In genomic region chr11:5736396-5736795, GRCh38 we compare ENCODE assay signal across 22 cellular contexts. TPM values are rescaled to one million over a fixed set of nuclear protein-coding genes. Genes with fewer than 3 reads are reported as not detected.
"Had no signal": no experiment of that assay in that cellular context is flagged by ENCODE, and none has a peak within 500 bp of the region (broad histone marks: within the 10 kb centered on the region; RNA-seq: fewer than 3 reads in every experiment).

Gene OR56B1, plus strand, starts transcription at chr11:5736448. Its CDS starts 69 bp downstream, at chr11:5736517.

- H3K4me1 ChIP-seq: gastroesophageal sphincter, lower lobe of right lung, parathyroid adenoma, right lobe of liver, upper lobe of left lung had no signal

- H3K27me3 ChIP-seq: gastroesophageal sphincter, neutrophil, right lobe of liver, upper lobe of left lung had no signal

- H2AFZ ChIP-seq: parathyroid adenoma had no signal

- H3K4me3 ChIP-seq: gastroesophageal sphincter, lower lobe of right lung, right lobe of liver, smooth muscle cell, thoracic aorta, upper lobe of left lung had no signal

- DNase-seq: activated B cell treated with CpG ODN at 0.5 μM for 24 hours; activated CD4-positive, alpha-beta memory T cell treated with anti-CD3 and anti-CD28 coated beads for 36 hours; activated CD4-positive, alpha-beta T cell treated with anti-CD3 and anti-CD28 coated beads for 4 hours; activated naive CD8-positive, alpha-beta T cell treated with anti-CD3 and anti-CD28 coated beads for 36 hours; activated T-cell treated with anti-CD3 and anti-CD28 coated beads for 4 hours; amniotic stem cell; caudate nucleus; effector memory CD8-positive, alpha-beta T cell; lower lobe of right lung; right lobe of liver; stimulated activated CD4-positive, alpha-beta T cell treated with anti-CD3 and anti-CD28 coated beads, Interleukin-4, amount 100 ng/mL, for 4 hours; upper lobe of left lung had no signal

- H3K4me2 ChIP-seq: smooth muscle cell had no signal

- H3K9ac ChIP-seq: parathyroid adenoma had no signal

- H3K27ac ChIP-seq: gastroesophageal sphincter, lower lobe of right lung, neutrophil, parathyroid adenoma, right lobe of liver, thoracic aorta, upper lobe of left lung had no signal

- H3K9me3 ChIP-seq: lower lobe of right lung, neutrophil, right lobe of liver had no signal

- ATAC-seq: effector memory CD8-positive, alpha-beta T cell; gastroesophageal sphincter; lower lobe of right lung; natural killer cell treated with Interleukin-12 subunit alpha and Interleukin-12 subunit beta and Interleukin-15 and Interleukin-18, amount 100 ng/mL, for 72 hours; right lobe of liver; stimulated activated memory B cell treated with anti-CD40 and anti-IgM and Interleukin-4, amounts not matched to agents 10 μg/mL and 1 μg/mL and 100 μg/mL, for 72 hours had no signal

- H3K36me3 ChIP-seq: gastroesophageal sphincter, lower lobe of right lung, neutrophil, right lobe of liver, thoracic aorta, upper lobe of left lung had no signal

- H3K79me2 ChIP-seq: parathyroid adenoma had no signal

RNA-seq across cellular contexts. Expression of gene OR56B1, which starts in this region (rescaled TPM):
- total RNA-seq: activated T-helper 1 cell treated with anti-CD3 and anti-CD28 coated beads, Interleukin-12 subunit alpha, Interleukin-12 subunit beta, Interleukin-2, Interleukin-4 antibody, amounts not matched to agents 30 ng/mL and 10 ng/mL and 1 ng/mL, durations not matched to agents 14 hours and 24 hours and 36 hours; dermis microvascular lymphatic vessel endothelial cell; fibroblast of lung; lower lobe of right lung; smooth muscle cell had no signal
- polyA plus RNA-seq: fibroblast of lung, smooth muscle cell had no signal
